15 cellular contexts compared by ENCODE assay signal in genomic region chr15:88580532-88580931, GRCh38. TPM values are rescaled to one million over a fixed set of nuclear protein-coding genes. Genes with fewer than 3 reads are reported as not detected.
A peak's percentile ranks its signal among the peaks of the same experiment; 100 is the strongest.
DNase-seq lines count a peak whose midpoint lies in the region; ATAC-seq and TF ChIP-seq lines count a peak whose summit lies in the region.
"Had no signal": no experiment of that assay in that cellular context is flagged by ENCODE, and none has a peak within 500 bp of the region (broad histone marks: within the 10 kb centered on the region; RNA-seq: fewer than 3 reads in every experiment).

No MANE protein-coding gene starts in this region.

- TF ChIP-seq CTCF in LNCaP clone FGC (IDR thresholded peaks at IDR 0.05; ENCODE audit: control insufficient read depth, extremely low read depth, insufficient read depth) = no peak
- TF ChIP-seq CTCF in nephron progenitor cell (IDR thresholded peaks at IDR 0.05) = no peak

- no peak overlapping the region for H3K4me3 ChIP-seq in LNCaP clone FGC (ENCODE audit: low read depth, low read length)
- H3K4me3 ChIP-seq: SJCRH30 had no signal

- DNase-seq in NCI-H748 (lab: John Stamatoyannopoulos, UW; ENCODE audit: unreplicated experiment) = peak; percentile 20
- DNase-seq in NCI-H748 treated with DMSO at 0.1 percent for 48 hours (lab: John Stamatoyannopoulos, UW) = no peak
- DNase-seq in LNCaP clone FGC (ENCODE audit: low read depth) = peak; percentile 2
- peak; percentile 12 for DNase-seq in amniotic epithelial cell (ENCODE audit: low read depth)
- DNase-seq in nephron progenitor cell = no peak
- DNase-seq: HCEC 1CT, MM.1S, NCI-H1105, NCI-H187, NCI-H510A, PC-3, SJCRH30, SW 1271 had no signal

- peaks cover 8% of the 10 kb centered on the region for H3K9me3 Mint-ChIP-seq in nephron progenitor cell

- ATAC-seq in esophagus mucosa = no peak
- no peak for ATAC-seq in HG03108 (IDR thresholded peaks at IDR 0.05; ENCODE audit: unreplicated experiment)
- ATAC-seq: PC-3 had no signal

- peaks cover 28% of the 10 kb centered on the region for H3K27me3 Mint-ChIP-seq in nephron progenitor cell (ENCODE audit: low read depth, poor library complexity)

- H3K36me3 Mint-ChIP-seq in nephron progenitor cell (ENCODE audit: low read depth) = no peaks in the 10 kb centered on the region

- no peak overlapping the region for H3K4me3 Mint-ChIP-seq in nephron progenitor cell

- peaks cover 8% of the 10 kb centered on the region for H3K4me1 Mint-ChIP-seq in nephron progenitor cell

- H3K27ac Mint-ChIP-seq in nephron progenitor cell = peak overlapping the region; percentile 59

RNA-seq across cellular contexts. Expression of gene DET1, which starts 34.1 kb away (rescaled TPM):
- total RNA-seq in esophagus mucosa = 0.80 TPM

RNA-seq across cellular contexts. Expression of gene AEN, which starts 40.6 kb away (rescaled TPM):
- 15.8 TPM for total RNA-seq in esophagus mucosa

RNA-seq across cellular contexts. Expression of gene ISG20, which starts 58.3 kb away (rescaled TPM):
- 14.1 TPM for total RNA-seq in esophagus mucosa

Comparison
In these comparisons a context has a peak if more than half of its experiments do, and no peak if none do; other contexts are left out.
1. DNase-seq: peak in NCI-H748 (single experiment), LNCaP clone FGC (single experiment) and amniotic epithelial cell (single experiment); none in NCI-H748 treated with DMSO at 0.1 percent for 48 hours (single experiment) and nephron progenitor cell (single experiment).